ENCODE assay signal across 16 cellular contexts in genomic region chr9:98494852-98495251, GRCh38.
"Had no signal": no experiment of that assay in that cellular context is flagged by ENCODE, and none has a peak within 500 bp of the region (broad histone marks: within the 10 kb centered on the region; RNA-seq: fewer than 3 reads in every experiment).

No MANE protein-coding gene starts in this region.

- H3K4me2 ChIP-seq: hepatocyte had no signal

- H3K36me3 ChIP-seq: uterus had no signal

- DNase-seq: dorsolateral prefrontal cortex; effector CD8-positive, alpha-beta T cell; foreskin melanocyte; mammary epithelial cell; mucosa of descending colon; naive thymus-derived CD8-positive, alpha-beta T cell; posterior cingulate gyrus; right cardiac atrium; small intestine; stimulated activated CD4-positive, alpha-beta T cell treated with anti-CD3 and anti-CD28 coated beads, Interleukin-12 subunit alpha, Interleukin-12 subunit beta, amount 100 ng/mL, for 4 hours; stimulated activated naive CD4-positive, alpha-beta T cell treated with Interleukin-2 at 50 U/mL for 16 hours; uterus had no signal

- H3K4me1 Mint-ChIP-seq: naive thymus-derived CD8-positive, alpha-beta T cell had no signal

- H3K4me3 Mint-ChIP-seq: naive thymus-derived CD8-positive, alpha-beta T cell; type B pancreatic cell had no signal

- H3K27ac ChIP-seq: coronary artery, dorsolateral prefrontal cortex, hepatocyte, uterus had no signal

- H3K9me3 ChIP-seq: mucosa of descending colon, uterus had no signal

- H3K4me3 ChIP-seq: coronary artery, dorsolateral prefrontal cortex, hepatocyte, mucosa of descending colon, uterus had no signal

- H3K4me1 ChIP-seq: uterus had no signal

- H3K9me3 Mint-ChIP-seq: type B pancreatic cell had no signal

- H3K27me3 ChIP-seq: dorsolateral prefrontal cortex, hepatocyte, uterus had no signal

- H3K36me3 Mint-ChIP-seq: naive thymus-derived CD8-positive, alpha-beta T cell; type B pancreatic cell had no signal

- H3K27ac Mint-ChIP-seq: type B pancreatic cell had no signal

- ATAC-seq: left lobe of liver; mucosa of descending colon; naive thymus-derived CD8-positive, alpha-beta T cell; right cardiac atrium had no signal

- H2AFZ ChIP-seq: hepatocyte had no signal
